In genomic region chr1:37807220-37807554, GRCh38 we compare ENCODE assay signal across 8 cellular contexts. TPM values are rescaled to one million over a fixed set of nuclear protein-coding genes. Genes with fewer than 3 reads are reported as not detected.
A peak's percentile ranks its signal among the peaks of the same experiment; 100 is the strongest.
DNase-seq lines count a peak whose midpoint lies in the region; ATAC-seq and TF ChIP-seq lines count a peak whose summit lies in the region.

No MANE protein-coding gene starts in this region.

- H3K9me3 Mint-ChIP-seq in activated T-cell treated with anti-CD3 and anti-CD28 coated beads, Interleukin-2, amount 50 U/mL, for 4 hours: no peaks in the 10 kb centered on the region

- H3K9me3 ChIP-seq in adipocyte (ENCODE audit: control insufficient read depth, low read length) (no peaks in the 10 kb centered on the region), liver (ENCODE audit: control insufficient read depth in 4 of 4, low read length in 3 of 4) (no peaks in the 10 kb centered on the region), tibial nerve (no peaks in the 10 kb centered on the region)

- H3K4me3 ChIP-seq in adipocyte (ENCODE audit: low read length): peak overlapping the region; percentile 92
- H3K4me3 ChIP-seq in liver (ENCODE audit: low read depth in 1 of 3, low read length in 3 of 3): peak overlapping the region; percentile 61 to 90 (median 86)
- peak overlapping the region; percentile 54 to 98 (median 76) for H3K4me3 ChIP-seq in tibial nerve

- TF ChIP-seq EP300 in tibial nerve (IDR thresholded peaks at IDR 0.05): no peak

- H3K36me3 Mint-ChIP-seq in activated T-cell treated with anti-CD3 and anti-CD28 coated beads, Interleukin-2, amount 50 U/mL, for 4 hours (ENCODE audit: insufficient read depth): peaks cover 29% of the 10 kb centered on the region

- DNase-seq in activated T-cell treated with anti-CD3 and anti-CD28 coated beads, Interleukin-2, amount 50 U/mL, for 4 hours: no peak
- no peak for DNase-seq in activated T-cell treated with anti-CD3 and anti-CD28 coated beads, Interleukin-2, amount 50 U/mL, for 1 hour
- DNase-seq in adipocyte (ENCODE audit: low read depth) (no peak), tibial nerve (ENCODE audit: low spot score in 2 of 2) (no peak), NCI-H187 (lab: John Stamatoyannopoulos, UW) (no peak), NCI-H1694 treated with DMSO at 0.1 percent for 48 hours (lab: John Stamatoyannopoulos, UW) (no peak), GM13976 (ENCODE audit: low spot score) (no peak)

- no peak for TF ChIP-seq CTCF in liver (IDR thresholded peaks at IDR 0.05; ENCODE audit: low read depth, low read length, missing input control)
- TF ChIP-seq CTCF in tibial nerve (IDR thresholded peaks at IDR 0.05): no peak
- TF ChIP-seq CTCF in GM13976 (IDR thresholded peaks at IDR 0.05; ENCODE audit: borderline replicate concordance, control extremely low read depth, extremely low read depth, insufficient read depth, missing control alignments): no peak

- H3K4me1 Mint-ChIP-seq in activated T-cell treated with anti-CD3 and anti-CD28 coated beads, Interleukin-2, amount 50 U/mL, for 4 hours (ENCODE audit: low read depth): peaks cover 31% of the 10 kb centered on the region

- WGBS in liver: 19% methylated on average over 9 of the region's 9 CpGs
- 8 to 11% methylated on average over 9 of the region's 9 CpGs for WGBS in tibial nerve, 2 donors

- no peak for TF ChIP-seq RAD21 in liver (IDR thresholded peaks at IDR 0.05)

- peak overlapping the region; percentile 91 for H3K9ac ChIP-seq in adipocyte (ENCODE audit: low read length)
- H3K9ac ChIP-seq in liver (ENCODE audit: low read depth in 1 of 2, low read length in 2 of 2): peak overlapping the region; percentile 47 to 94

- no peaks in the 10 kb centered on the region for H3K27me3 Mint-ChIP-seq in activated T-cell treated with anti-CD3 and anti-CD28 coated beads, Interleukin-2, amount 50 U/mL, for 4 hours (ENCODE audit: low read depth)

- H3K36me3 ChIP-seq in adipocyte (ENCODE audit: control insufficient read depth, insufficient read depth, low read length, severe bottlenecking): peaks cover 48% of the 10 kb centered on the region
- peaks cover 12 to 39% (median 31%) of the 10 kb centered on the region in 4 donors for H3K36me3 ChIP-seq in liver (ENCODE audit: control insufficient read depth in 4 of 4, insufficient read depth in 3 of 4, low read depth in 1 of 4, low read length in 3 of 4)
- peaks cover 0 to 46% (median 4%) of the 10 kb centered on the region in 3 donors for H3K36me3 ChIP-seq in tibial nerve

- ATAC-seq in activated T-cell treated with anti-CD3 and anti-CD28 coated beads, Interleukin-2, amount 50 U/mL, for 4 hours: no peak

- no peaks in the 10 kb centered on the region for H3K27me3 ChIP-seq in adipocyte (replicated peaks; ENCODE audit: control insufficient read depth, insufficient read depth, low read length)
- H3K27me3 ChIP-seq in liver (ENCODE audit: control insufficient read depth in 4 of 4, insufficient read depth in 4 of 4, low read length in 3 of 4): no peaks in the 10 kb centered on the region
- no peaks in the 10 kb centered on the region for H3K27me3 ChIP-seq in tibial nerve

- TF ChIP-seq POLR2A in tibial nerve (IDR thresholded peaks at IDR 0.05): no peak

- H3K27ac ChIP-seq in liver (ENCODE audit: low read depth in 1 of 2, low read length in 2 of 2): peak overlapping the region; percentile 42 to 75
- H3K27ac ChIP-seq in tibial nerve: peak overlapping the region in 3 of 4 donors; percentile 94 to 97 (median 97)

- H3K4me1 ChIP-seq in adipocyte (ENCODE audit: control insufficient read depth, insufficient read depth, low read length) (peaks cover 37% of the 10 kb centered on the region), liver (ENCODE audit: control insufficient read depth in 4 of 4, insufficient read depth in 4 of 4, low read length in 3 of 4) (peaks cover 6 to 24% (median 20%) of the 10 kb centered on the region in 4 donors), tibial nerve (peaks cover 0 to 55% (median 23%) of the 10 kb centered on the region in 4 donors)

- peak overlapping the region; percentile 90 for H3K4me3 Mint-ChIP-seq in activated T-cell treated with anti-CD3 and anti-CD28 coated beads, Interleukin-2, amount 50 U/mL, for 4 hours

- in situ Hi-C loops in GM13976 (cut with MboI; ENCODE audit: low sequenced_read_pairs, unreplicated experiment): no loop called here

TF ChIP-seq in liver, 16 proteins besides CTCF, POLR2A, EP300 and RAD21:
- TF ChIP-seq TAF1 (conservative IDR thresholded peaks at IDR 0.05) (no peak), EGR1 (IDR thresholded peaks at IDR 0.05; ENCODE audit: low read depth in 2 of 2) (no peak), GABPA (IDR thresholded peaks at IDR 0.05 in 1 of 2, conservative IDR thresholded peaks at IDR 0.05 in 1 of 2) (no peak), YY1 (IDR thresholded peaks at IDR 0.05) (no peak), JUND (IDR thresholded peaks at IDR 0.05) (no peak)
- TF ChIP-seq, protein P1, sequence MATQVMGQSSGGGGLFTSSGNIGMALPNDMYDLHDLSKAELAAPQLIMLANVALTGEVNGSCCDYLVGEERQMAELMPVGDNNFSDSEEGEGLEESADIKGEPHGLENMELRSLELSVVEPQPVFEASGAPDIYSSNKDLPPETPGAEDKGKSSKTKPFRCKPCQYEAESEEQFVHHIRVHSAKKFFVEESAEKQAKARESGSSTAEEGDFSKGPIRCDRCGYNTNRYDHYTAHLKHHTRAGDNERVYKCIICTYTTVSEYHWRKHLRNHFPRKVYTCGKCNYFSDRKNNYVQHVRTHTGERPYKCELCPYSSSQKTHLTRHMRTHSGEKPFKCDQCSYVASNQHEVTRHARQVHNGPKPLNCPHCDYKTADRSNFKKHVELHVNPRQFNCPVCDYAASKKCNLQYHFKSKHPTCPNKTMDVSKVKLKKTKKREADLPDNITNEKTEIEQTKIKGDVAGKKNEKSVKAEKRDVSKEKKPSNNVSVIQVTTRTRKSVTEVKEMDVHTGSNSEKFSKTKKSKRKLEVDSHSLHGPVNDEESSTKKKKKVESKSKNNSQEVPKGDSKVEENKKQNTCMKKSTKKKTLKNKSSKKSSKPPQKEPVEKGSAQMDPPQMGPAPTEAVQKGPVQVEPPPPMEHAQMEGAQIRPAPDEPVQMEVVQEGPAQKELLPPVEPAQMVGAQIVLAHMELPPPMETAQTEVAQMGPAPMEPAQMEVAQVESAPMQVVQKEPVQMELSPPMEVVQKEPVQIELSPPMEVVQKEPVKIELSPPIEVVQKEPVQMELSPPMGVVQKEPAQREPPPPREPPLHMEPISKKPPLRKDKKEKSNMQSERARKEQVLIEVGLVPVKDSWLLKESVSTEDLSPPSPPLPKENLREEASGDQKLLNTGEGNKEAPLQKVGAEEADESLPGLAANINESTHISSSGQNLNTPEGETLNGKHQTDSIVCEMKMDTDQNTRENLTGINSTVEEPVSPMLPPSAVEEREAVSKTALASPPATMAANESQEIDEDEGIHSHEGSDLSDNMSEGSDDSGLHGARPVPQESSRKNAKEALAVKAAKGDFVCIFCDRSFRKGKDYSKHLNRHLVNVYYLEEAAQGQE (IDR thresholded peaks at IDR 0.05): no peak

RNA-seq across cellular contexts. Expression of gene C1orf122, which starts 0.4 kb away (rescaled TPM):
- total RNA-seq in activated T-cell treated with anti-CD3 and anti-CD28 coated beads, Interleukin-2, amount 50 U/mL, for 4 hours: 10 to 100 TPM; 54.0 to 59.2 (median 56.3) TPM
- total RNA-seq in liver: 10 to 100 TPM in 1 of 2 donors, 1 to 10 TPM in 1; 4.5 to 12.5 TPM
- 10 to 100 TPM; 24.0 to 45.1 TPM for polyA plus RNA-seq in liver
- total RNA-seq in tibial nerve: 100 to 1,000 TPM in 1 of 4 donors, 10 to 100 TPM in 3; 80.6 to 132 (median 92.7) TPM

RNA-seq across cellular contexts. Expression of gene YRDC, which starts 0.8 kb away (rescaled TPM):
- 100 to 1,000 TPM; 178 to 187 (median 178) TPM for total RNA-seq in activated T-cell treated with anti-CD3 and anti-CD28 coated beads, Interleukin-2, amount 50 U/mL, for 4 hours
- 1 to 10 TPM; 9.3 to 9.4 TPM for total RNA-seq in liver
- polyA plus RNA-seq in liver: 1 to 10 TPM; 4.4 to 9.8 TPM
- 10 to 100 TPM in 2 of 4 donors, 1 to 10 TPM in 2; 8.1 to 13.8 (median 10.8) TPM for total RNA-seq in tibial nerve

RNA-seq across cellular contexts. Expression of gene MANEAL, which starts 13.5 kb away (rescaled TPM):
- total RNA-seq in activated T-cell treated with anti-CD3 and anti-CD28 coated beads, Interleukin-2, amount 50 U/mL, for 4 hours: 1 to 10 TPM; 4.0 to 5.0 (median 4.7) TPM
- 1 to 10 TPM; 1.0 to 1.8 TPM for total RNA-seq in liver
- polyA plus RNA-seq in liver: 1 to 10 TPM in 1 of 2 donors, under 1 TPM in 1; 0.96 to 6.2 TPM
- 1 to 10 TPM in 3 of 4 donors, under 1 TPM in 1; 0.44 to 1.8 (median 1.7) TPM for total RNA-seq in tibial nerve

RNA-seq across cellular contexts. Expression of gene EPHA10, which starts 42.3 kb away (rescaled TPM):
- total RNA-seq in activated T-cell treated with anti-CD3 and anti-CD28 coated beads, Interleukin-2, amount 50 U/mL, for 4 hours: under 1 TPM; 0.13 to 0.71 (median 0.27) TPM
- total RNA-seq in liver (under 1 TPM; under 0.01 to 0.09 TPM), tibial nerve (under 1 TPM in 3 of 4 donors, not detected in 1; under 0.01 to 0.30 (median 0.21) TPM)
- polyA plus RNA-seq in liver: under 1 TPM in 1 of 2 donors, not detected in 1; 0.03 TPM

RNA-seq across cellular contexts. Expression of gene MTF1, which starts 52.2 kb away (rescaled TPM):
- 10 to 100 TPM; 36.4 to 50.1 (median 49.1) TPM for total RNA-seq in activated T-cell treated with anti-CD3 and anti-CD28 coated beads, Interleukin-2, amount 50 U/mL, for 4 hours
- 1 to 10 TPM; 3.2 to 3.3 TPM for total RNA-seq in liver
- polyA plus RNA-seq in liver: 1 to 10 TPM; 2.3 to 2.8 TPM
- total RNA-seq in tibial nerve: 1 to 10 TPM; 6.1 to 9.0 (median 7.8) TPM

Comparison
In these comparisons a context has a peak if more than half of its experiments do, and no peak if none do; other contexts are left out.
1. RNA of gene C1orf122, which starts 0.4 kb away (total RNA-seq): 80.6 to 132 TPM in tibial nerve and 54.0 to 59.2 TPM in activated T-cell treated with anti-CD3 and anti-CD28 coated beads, Interleukin-2, amount 50 U/mL, for 4 hours; 4.5 to 12.5 TPM in liver; every median in the first group is over 4 times any median in the second.
2. RNA of gene YRDC, which starts 0.8 kb away (total RNA-seq): 178 to 187 TPM in activated T-cell treated with anti-CD3 and anti-CD28 coated beads, Interleukin-2, amount 50 U/mL, for 4 hours; 8.1 to 13.8 TPM in tibial nerve and 9.3 to 9.4 TPM in liver; every median in the first group is over 10 times any median in the second.
3. Peak in every context shown above with its lines, with median percentiles within 50 percentile points of each other: H3K4me3 ChIP-seq.